In the genomic region with DNA sequence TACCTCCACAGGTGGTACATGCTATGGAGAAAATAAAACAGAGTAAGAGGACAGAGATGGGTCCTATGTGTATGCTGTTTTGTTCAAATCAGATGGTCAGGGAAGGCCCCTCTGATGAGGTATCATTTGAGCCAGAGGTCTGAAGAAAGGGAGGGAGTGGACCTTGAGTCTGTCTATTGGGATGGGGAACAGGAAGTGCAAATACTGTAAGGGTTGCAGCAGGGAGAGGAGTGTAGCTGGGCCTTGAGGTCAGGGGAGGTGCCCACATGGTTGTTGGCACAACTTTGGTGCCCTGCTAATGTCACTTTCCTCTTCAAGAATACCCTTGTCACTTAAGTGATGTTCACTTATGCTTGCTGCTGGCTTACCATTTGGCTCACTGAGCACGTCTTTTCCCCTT, we compare ENCODE assay signal across 24 cellular contexts.
DNase-seq lines count a peak whose midpoint lies in the region; ATAC-seq lines count a peak whose summit lies in the region.
"Had no signal": no experiment of that assay in that cellular context is flagged by ENCODE, and none has a peak within 500 bp of the region (broad histone marks: within the 10 kb centered on the region; RNA-seq: fewer than 3 reads in every experiment).

No MANE protein-coding gene starts in this region.

- no peaks in the 10 kb centered on the region for H3K9me3 ChIP-seq in T-helper 17 cell (ENCODE audit: control insufficient read depth, low read length, poor library complexity, severe bottlenecking)
- no peaks in the 10 kb centered on the region for H3K9me3 ChIP-seq in thymus (ENCODE audit: control insufficient read depth)
- H3K9me3 ChIP-seq: colonic mucosa, neutrophil, Peyer's patch, psoas muscle, SJCRH30, tibial nerve had no signal

- no peak overlapping the region for H3K4me3 ChIP-seq in thymus (ENCODE audit: low read length)
- H3K4me3 ChIP-seq: colonic mucosa, Peyer's patch, psoas muscle, SJCRH30, tibial nerve had no signal

- DNase-seq in activated naive CD4-positive, alpha-beta T cell (lab: John Stamatoyannopoulos, UW): no peak
- DNase-seq in T-helper 17 cell (no peak), HCEC 1CT (no peak), foreskin melanocyte (no peak), OCI-M1 (lab: John Stamatoyannopoulos, UW) (no peak)
- no peak for DNase-seq in central memory CD8-positive, alpha-beta T cell (ENCODE audit: low spot score in 2 of 2)
- DNase-seq: activated B cell treated with CpG ODN at 0.5 μM for 24 hours; activated CD8-positive, alpha-beta memory T cell treated with anti-CD3 and anti-CD28 coated beads, Interleukin-2, amount 50 U/mL, for 4 hours; brain microvascular endothelial cell; colonic mucosa; COR-L47; EL; H9; NCI-H1105 treated with DMSO at 0.1 percent for 48 hours; NCI-H2107; Peyer's patch; psoas muscle; SJCRH30; stimulated activated CD4-positive, alpha-beta T cell treated with anti-CD3 and anti-CD28 coated beads, Interleukin-1b, Interleukin-23, amount 100 ng/mL, for 48 hours; stimulated activated naive CD4-positive, alpha-beta T cell had no signal

- 91% methylated on average over 1 of the region's 1 CpG for WGBS in thymus

- H3K36me3 ChIP-seq in thymus (ENCODE audit: control insufficient read depth, insufficient read depth): no peaks in the 10 kb centered on the region
- H3K36me3 ChIP-seq: brain microvascular endothelial cell, colonic mucosa, neutrophil, Peyer's patch, SJCRH30, tibial nerve had no signal

- peaks cover 10% of the 10 kb centered on the region for H3K4me1 ChIP-seq in thymus (ENCODE audit: control insufficient read depth, insufficient read depth, low read length)
- H3K4me1 ChIP-seq: colonic mucosa, Peyer's patch, SJCRH30, tibial nerve had no signal

- H3K27me3 Mint-ChIP-seq in activated naive CD4-positive, alpha-beta T cell treated with anti-CD3 and anti-CD28 coated beads, Interleukin-2, amount 50 U/mL, for 24 hours: no peaks in the 10 kb centered on the region
- no peaks in the 10 kb centered on the region for H3K27me3 Mint-ChIP-seq in T-helper 17 cell
- no peaks in the 10 kb centered on the region for H3K27me3 Mint-ChIP-seq in central memory CD8-positive, alpha-beta T cell
- H3K27me3 Mint-ChIP-seq: activated B cell treated with CpG ODN at 0.5 μM for 24 hours had no signal

- peak overlapping the region; percentile 84 for H3K27ac Mint-ChIP-seq in activated naive CD4-positive, alpha-beta T cell treated with anti-CD3 and anti-CD28 coated beads, Interleukin-2, amount 50 U/mL, for 24 hours
- H3K27ac Mint-ChIP-seq in T-helper 17 cell: peak overlapping the region; percentile 87
- H3K27ac Mint-ChIP-seq in central memory CD8-positive, alpha-beta T cell (ENCODE audit: low read depth): peak overlapping the region; percentile 42
- H3K27ac Mint-ChIP-seq: activated B cell treated with CpG ODN at 0.5 μM for 24 hours, H9 had no signal

- peak overlapping the region; percentile 45 for H3K4me3 Mint-ChIP-seq in activated naive CD4-positive, alpha-beta T cell treated with anti-CD3 and anti-CD28 coated beads, Interleukin-2, amount 50 U/mL, for 24 hours
- peak overlapping the region; percentile 72 for H3K4me3 Mint-ChIP-seq in T-helper 17 cell
- H3K4me3 Mint-ChIP-seq in central memory CD8-positive, alpha-beta T cell: peak overlapping the region; percentile 58
- H3K4me3 Mint-ChIP-seq: activated B cell treated with CpG ODN at 0.5 μM for 24 hours, H9 had no signal

- H3K36me3 Mint-ChIP-seq in activated naive CD4-positive, alpha-beta T cell treated with anti-CD3 and anti-CD28 coated beads, Interleukin-2, amount 50 U/mL, for 24 hours: peaks cover 6% of the 10 kb centered on the region
- H3K36me3 Mint-ChIP-seq in T-helper 17 cell (ENCODE audit: low read depth): peaks cover 2% of the 10 kb centered on the region
- peaks cover 31% of the 10 kb centered on the region for H3K36me3 Mint-ChIP-seq in central memory CD8-positive, alpha-beta T cell (ENCODE audit: insufficient read depth)

- H3K27me3 ChIP-seq in thymus (ENCODE audit: control insufficient read depth, insufficient read depth): no peaks in the 10 kb centered on the region
- H3K27me3 ChIP-seq: brain microvascular endothelial cell, colonic mucosa, neutrophil, Peyer's patch, SJCRH30, tibial nerve had no signal

- peaks cover 88% of the 10 kb centered on the region for H3K4me1 Mint-ChIP-seq in activated naive CD4-positive, alpha-beta T cell treated with anti-CD3 and anti-CD28 coated beads, Interleukin-2, amount 50 U/mL, for 24 hours
- peaks cover 64% of the 10 kb centered on the region for H3K4me1 Mint-ChIP-seq in T-helper 17 cell
- H3K4me1 Mint-ChIP-seq in central memory CD8-positive, alpha-beta T cell: peaks cover 82% of the 10 kb centered on the region

- H3K27ac ChIP-seq in thymus (ENCODE audit: low read depth): peak overlapping the region; percentile 10
- H3K27ac ChIP-seq: brain microvascular endothelial cell, colonic mucosa, neutrophil, psoas muscle, SJCRH30, tibial nerve had no signal

- H3K9me3 Mint-ChIP-seq in activated naive CD4-positive, alpha-beta T cell treated with anti-CD3 and anti-CD28 coated beads, Interleukin-2, amount 50 U/mL, for 24 hours: no peaks in the 10 kb centered on the region
- no peaks in the 10 kb centered on the region for H3K9me3 Mint-ChIP-seq in central memory CD8-positive, alpha-beta T cell
- H3K9me3 Mint-ChIP-seq: activated B cell treated with CpG ODN at 0.5 μM for 24 hours, H9 had no signal

- no peak for ATAC-seq in T-helper 17 cell
- ATAC-seq in central memory CD8-positive, alpha-beta T cell (replicated peaks; ENCODE audit: extremely low read depth, poor library complexity, severe bottlenecking): no peak
- ATAC-seq: psoas muscle had no signal
